14 cellular contexts compared by ENCODE assay signal in genomic region chr14:55881577-55882241, GRCh38.
DNase-seq lines count a peak whose midpoint lies in the region; ATAC-seq and TF ChIP-seq lines count a peak whose summit lies in the region.
"Had no signal": no experiment of that assay in that cellular context is flagged by ENCODE, and none has a peak within 500 bp of the region (broad histone marks: within the 10 kb centered on the region; RNA-seq: fewer than 3 reads in every experiment).

No MANE protein-coding gene starts in this region.

- DNase-seq in DMS 273 (lab: John Stamatoyannopoulos, UW; ENCODE audit: unreplicated experiment): peak; percentile 28
- no peak for DNase-seq in DMS 273 treated with DMSO at 0.1 percent for 48 hours (lab: John Stamatoyannopoulos, UW)
- peak; percentile 31 for DNase-seq in T1000 (lab: John Stamatoyannopoulos, UW)
- DNase-seq in fibroblast of villous mesenchyme (ENCODE audit: low read depth): peak; percentile 4
- DNase-seq in cerebellum (ENCODE audit: low spot score): no peak
- no peak for DNase-seq in DMS79 (lab: John Stamatoyannopoulos, UW)
- DNase-seq: activated CD8-positive, alpha-beta T cell treated with anti-CD3 and anti-CD28 coated beads, Interleukin-2, amount 10 ng/mL, durations not matched to agents 7 days and 5 days; activated gamma-delta T cell; brain microvascular endothelial cell; NK-92 treated with Interleukin-12 subunit alpha and Interleukin-12 subunit beta, amount 100 ng/mL, for 24 hours; stimulated activated CD4-positive, alpha-beta T cell treated with anti-CD3 and anti-CD28 coated beads, Interleukin-12 subunit alpha, Interleukin-12 subunit beta, amount 100 ng/mL, for 4 hours had no signal

- peak; percentile 46 for ATAC-seq in stimulated activated memory B cell treated with anti-CD40 and anti-IgM and Interleukin-4, amounts not matched to agents 10 μg/mL and 1 μg/mL and 100 μg/mL, for 72 hours
- no peak for ATAC-seq in GM18861 (IDR thresholded peaks at IDR 0.05; ENCODE audit: unreplicated experiment)
- ATAC-seq: activated CD8-positive, alpha-beta T cell treated with anti-CD3 and anti-CD28 coated beads, Interleukin-2, amount 10 ng/mL, durations not matched to agents 7 days and 5 days had no signal

- H3K4me3 ChIP-seq in fibroblast of villous mesenchyme (ENCODE audit: low read depth, low read length): no peak overlapping the region
- H3K4me3 ChIP-seq: SJCRH30 had no signal

- no peaks in the 10 kb centered on the region for H3K36me3 Mint-ChIP-seq in stimulated activated memory B cell treated with anti-CD40 and anti-IgM and Interleukin-4, amounts not matched to agents 10 μg/mL and 1 μg/mL and 100 μg/mL, for 72 hours

- no peak overlapping the region for H3K4me3 Mint-ChIP-seq in stimulated activated memory B cell treated with anti-CD40 and anti-IgM and Interleukin-4, amounts not matched to agents 10 μg/mL and 1 μg/mL and 100 μg/mL, for 72 hours
- H3K4me3 Mint-ChIP-seq: activated CD8-positive, alpha-beta T cell treated with anti-CD3 and anti-CD28 coated beads, Interleukin-2, amount 10 ng/mL, durations not matched to agents 7 days and 5 days had no signal

- no peak for TF ChIP-seq CTCF in fibroblast of villous mesenchyme (IDR thresholded peaks at IDR 0.05; ENCODE audit: insufficient read depth, low read depth, low read length)

- no peaks in the 10 kb centered on the region for H3K4me1 Mint-ChIP-seq in stimulated activated memory B cell treated with anti-CD40 and anti-IgM and Interleukin-4, amounts not matched to agents 10 μg/mL and 1 μg/mL and 100 μg/mL, for 72 hours

- peaks cover 7% of the 10 kb centered on the region for H3K27me3 Mint-ChIP-seq in stimulated activated memory B cell treated with anti-CD40 and anti-IgM and Interleukin-4, amounts not matched to agents 10 μg/mL and 1 μg/mL and 100 μg/mL, for 72 hours

- H3K27ac Mint-ChIP-seq in stimulated activated memory B cell treated with anti-CD40 and anti-IgM and Interleukin-4, amounts not matched to agents 10 μg/mL and 1 μg/mL and 100 μg/mL, for 72 hours: no peak overlapping the region
- H3K27ac Mint-ChIP-seq: activated CD8-positive, alpha-beta T cell treated with anti-CD3 and anti-CD28 coated beads, Interleukin-2, amount 10 ng/mL, durations not matched to agents 7 days and 5 days had no signal

- H3K9me3 Mint-ChIP-seq in stimulated activated memory B cell treated with anti-CD40 and anti-IgM and Interleukin-4, amounts not matched to agents 10 μg/mL and 1 μg/mL and 100 μg/mL, for 72 hours: no peaks in the 10 kb centered on the region

Comparison
In these comparisons a context has a peak if more than half of its experiments do, and no peak if none do; other contexts are left out.
1. DNase-seq: peak in DMS 273 (single experiment), T1000 (single experiment) and fibroblast of villous mesenchyme (single experiment); none in DMS 273 treated with DMSO at 0.1 percent for 48 hours (single experiment), cerebellum (single experiment) and DMS79 (single experiment).